21 cellular contexts compared by ENCODE assay signal in genomic region chr9:89854715-89855475, GRCh38.
"Had no signal": no experiment of that assay in that cellular context is flagged by ENCODE, and none has a peak within 500 bp of the region (broad histone marks: within the 10 kb centered on the region; RNA-seq: fewer than 3 reads in every experiment).

No MANE protein-coding gene starts in this region.

- H3K27ac ChIP-seq: ovary, SJCRH30, tibial artery, uterus had no signal

- H3K9me3 ChIP-seq: mucosa of descending colon, ovary, tibial artery, uterus had no signal

- H3K4me3 ChIP-seq: mucosa of descending colon, ovary, SJCRH30, tibial artery, uterus had no signal

- H3K4me3 Mint-ChIP-seq: activated T-helper 1 cell treated with anti-CD3 and anti-CD28 coated beads, Interleukin-12 subunit alpha, Interleukin-12 subunit beta, Interleukin-2, Interleukin-4 antibody, amounts not matched to agents 30 ng/mL and 10 ng/mL and 1 ng/mL, durations not matched to agents 14 hours and 24 hours and 36 hours; brain; memory B cell; naive B cell had no signal

- H3K36me3 ChIP-seq: ovary, SJCRH30, tibial artery, uterus had no signal

- H3K9me3 Mint-ChIP-seq: activated T-helper 1 cell treated with anti-CD3 and anti-CD28 coated beads, Interleukin-12 subunit alpha, Interleukin-12 subunit beta, Interleukin-2, Interleukin-4 antibody, amounts not matched to agents 30 ng/mL and 10 ng/mL and 1 ng/mL, durations not matched to agents 14 hours and 24 hours and 36 hours; memory B cell; naive B cell had no signal

- H3K36me3 Mint-ChIP-seq: memory B cell, naive B cell had no signal

- ATAC-seq: left ventricle myocardium superior, mucosa of descending colon had no signal

- DNase-seq: activated CD4-positive, alpha-beta T cell treated with anti-CD3 and anti-CD28 coated beads for 1 hour; activated CD4-positive, alpha-beta T cell treated with anti-CD3 and anti-CD28 coated beads, Interleukin-2, amount 50 U/mL, for 48 hours; activated naive CD4-positive, alpha-beta T cell; central memory CD4-positive, alpha-beta T cell; erythroblast; foreskin melanocyte; kidney; left ventricle myocardium superior; mucosa of descending colon; naive B cell; SJCRH30; stimulated activated CD4-positive, alpha-beta T cell treated with anti-CD3 and anti-CD28 coated beads, Interleukin-1b, Interleukin-23, amount 100 ng/mL, for 48 hours; stimulated activated CD8-positive, alpha-beta memory T cell treated with anti-CD3 and anti-CD28 coated beads, Interleukin-4, amount 100 ng/mL, for 48 hours; stimulated activated naive CD4-positive, alpha-beta T cell treated with Interleukin-2 at 50 U/mL for 16 hours; T1000; tibial artery had no signal

- H3K27me3 ChIP-seq: ovary, SJCRH30, tibial artery, uterus had no signal

- H3K4me1 Mint-ChIP-seq: naive B cell had no signal

- H3K4me1 ChIP-seq: uterus had no signal

- H3K27ac Mint-ChIP-seq: activated T-helper 1 cell treated with anti-CD3 and anti-CD28 coated beads, Interleukin-12 subunit alpha, Interleukin-12 subunit beta, Interleukin-2, Interleukin-4 antibody, amounts not matched to agents 30 ng/mL and 10 ng/mL and 1 ng/mL, durations not matched to agents 14 hours and 24 hours and 36 hours; memory B cell had no signal
